Comparison of ENCODE assay signal across 1 cellular context in the genomic region with DNA sequence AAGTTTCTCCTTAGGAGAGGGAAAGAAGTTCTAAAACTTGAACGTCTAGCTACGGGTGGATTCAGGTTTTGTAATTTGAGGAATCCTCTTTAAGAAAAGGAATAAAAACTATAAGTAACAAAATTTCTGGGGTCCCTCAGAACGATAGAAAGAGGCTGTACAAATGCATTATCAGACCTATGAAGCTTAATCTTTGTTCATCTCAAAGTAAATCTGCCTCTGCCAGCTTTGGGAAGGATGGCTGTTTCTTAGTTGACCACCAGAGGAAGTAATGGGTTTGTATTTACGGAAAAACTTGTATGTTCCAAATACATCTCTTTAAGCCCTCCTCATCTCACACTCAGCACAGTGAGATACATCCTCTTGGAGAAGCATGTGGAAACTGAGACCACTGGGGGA.
TF ChIP-seq lines count a peak whose summit lies in the region.

No MANE protein-coding gene starts in this region.

TF ChIP-seq in GM12878, 131 proteins besides CTCF, POLR2A, EP300 and RAD21:
- TF ChIP-seq, protein P1, sequence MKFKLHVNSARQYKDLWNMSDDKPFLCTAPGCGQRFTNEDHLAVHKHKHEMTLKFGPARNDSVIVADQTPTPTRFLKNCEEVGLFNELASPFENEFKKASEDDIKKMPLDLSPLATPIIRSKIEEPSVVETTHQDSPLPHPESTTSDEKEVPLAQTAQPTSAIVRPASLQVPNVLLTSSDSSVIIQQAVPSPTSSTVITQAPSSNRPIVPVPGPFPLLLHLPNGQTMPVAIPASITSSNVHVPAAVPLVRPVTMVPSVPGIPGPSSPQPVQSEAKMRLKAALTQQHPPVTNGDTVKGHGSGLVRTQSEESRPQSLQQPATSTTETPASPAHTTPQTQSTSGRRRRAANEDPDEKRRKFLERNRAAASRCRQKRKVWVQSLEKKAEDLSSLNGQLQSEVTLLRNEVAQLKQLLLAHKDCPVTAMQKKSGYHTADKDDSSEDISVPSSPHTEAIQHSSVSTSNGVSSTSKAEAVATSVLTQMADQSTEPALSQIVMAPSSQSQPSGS (IDR thresholded peaks at IDR 0.05; ENCODE audit: low read length) = no peak
- TF ChIP-seq SMC3 (IDR thresholded peaks at IDR 0.05; ENCODE audit: borderline replicate concordance, low read length) = 0 out of 2 replicates have a peak, but pooled peaks have one; percentile 14
- TF ChIP-seq HDGF (IDR thresholded peaks at IDR 0.05) = no peak
- TF ChIP-seq, protein P2, sequence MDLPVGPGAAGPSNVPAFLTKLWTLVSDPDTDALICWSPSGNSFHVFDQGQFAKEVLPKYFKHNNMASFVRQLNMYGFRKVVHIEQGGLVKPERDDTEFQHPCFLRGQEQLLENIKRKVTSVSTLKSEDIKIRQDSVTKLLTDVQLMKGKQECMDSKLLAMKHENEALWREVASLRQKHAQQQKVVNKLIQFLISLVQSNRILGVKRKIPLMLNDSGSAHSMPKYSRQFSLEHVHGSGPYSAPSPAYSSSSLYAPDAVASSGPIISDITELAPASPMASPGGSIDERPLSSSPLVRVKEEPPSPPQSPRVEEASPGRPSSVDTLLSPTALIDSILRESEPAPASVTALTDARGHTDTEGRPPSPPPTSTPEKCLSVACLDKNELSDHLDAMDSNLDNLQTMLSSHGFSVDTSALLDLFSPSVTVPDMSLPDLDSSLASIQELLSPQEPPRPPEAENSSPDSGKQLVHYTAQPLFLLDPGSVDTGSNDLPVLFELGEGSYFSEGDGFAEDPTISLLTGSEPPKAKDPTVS (IDR thresholded peaks at IDR 0.05; ENCODE audit: low read depth, low read length) = no peak
- TF ChIP-seq SRF (IDR thresholded peaks at IDR 0.05; ENCODE audit: low read depth in 2 of 2, low read length in 2 of 2) = no peak
